In the genomic region with DNA sequence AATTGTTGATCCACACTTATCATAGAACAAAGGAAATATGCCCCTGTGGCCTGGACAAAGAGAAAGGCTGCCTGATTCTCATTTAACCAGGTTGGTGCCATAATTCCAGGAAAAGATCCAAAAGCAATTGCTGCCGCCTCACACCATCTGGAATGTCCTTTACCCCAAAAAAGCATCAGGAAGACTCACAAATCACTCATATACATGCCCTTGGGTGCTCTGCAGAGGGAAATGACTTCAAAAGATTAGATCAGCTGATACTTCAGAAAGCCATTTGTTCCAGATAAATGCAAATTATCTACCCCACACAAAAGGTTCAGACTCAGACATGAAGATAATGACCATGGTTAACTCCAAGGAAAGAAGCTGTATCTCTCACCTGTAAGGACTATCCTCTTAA, we compare ENCODE assay signal across 20 cellular contexts.
"Had no signal": no experiment of that assay in that cellular context is flagged by ENCODE, and none has a peak within 500 bp of the region (broad histone marks: within the 10 kb centered on the region; RNA-seq: fewer than 3 reads in every experiment).

No MANE protein-coding gene starts in this region.

- FAIRE-seq: endometrium, frontal cortex, keratinocyte, pancreas, small intestine had no signal

- H3K4me3 ChIP-seq: colonic mucosa, lung, mucosa of descending colon, pancreas, right lobe of liver, thoracic aorta, transverse colon, upper lobe of right lung, uterus had no signal

- H3K9me3 ChIP-seq: colonic mucosa, mucosa of descending colon, neutrophil, pancreas, right lobe of liver, thoracic aorta, transverse colon, upper lobe of right lung, uterus had no signal

- H3K27me3 ChIP-seq: colonic mucosa, neutrophil, pancreas, right lobe of liver, transverse colon, upper lobe of right lung, uterus had no signal

- H3K4me1 ChIP-seq: colonic mucosa, right lobe of liver, transverse colon, upper lobe of right lung had no signal

- H3K27ac ChIP-seq: colonic mucosa, neutrophil, pancreas, right lobe of liver, thoracic aorta, transverse colon, upper lobe of right lung, uterus had no signal

- DNase-seq: colonic mucosa; effector memory CD8-positive, alpha-beta T cell; erythroblast; mucosa of descending colon; naive B cell; pancreas; right lobe of liver; small intestine; stimulated activated CD4-positive, alpha-beta T cell treated with anti-CD3 and anti-CD28 coated beads, Interleukin-15, amount 100 ng/mL, for 24 hours; stimulated activated CD4-positive, alpha-beta T cell treated with anti-CD3 and anti-CD28 coated beads, Interleukin-2, amount 100 ng/mL, for 48 hours; stimulated activated naive B cell treated with anti-CD40 and anti-IgM and Interleukin-4, amounts not matched to agents 10 μg/mL and 1 μg/mL and 100 μg/mL, for 72 hours; transverse colon; upper lobe of right lung; uterus had no signal

- H3K36me3 ChIP-seq: colonic mucosa, neutrophil, pancreas, right lobe of liver, thoracic aorta, transverse colon, upper lobe of right lung, uterus had no signal
